Comparison of ENCODE assay signal across 8 cellular contexts in the genomic region with DNA sequence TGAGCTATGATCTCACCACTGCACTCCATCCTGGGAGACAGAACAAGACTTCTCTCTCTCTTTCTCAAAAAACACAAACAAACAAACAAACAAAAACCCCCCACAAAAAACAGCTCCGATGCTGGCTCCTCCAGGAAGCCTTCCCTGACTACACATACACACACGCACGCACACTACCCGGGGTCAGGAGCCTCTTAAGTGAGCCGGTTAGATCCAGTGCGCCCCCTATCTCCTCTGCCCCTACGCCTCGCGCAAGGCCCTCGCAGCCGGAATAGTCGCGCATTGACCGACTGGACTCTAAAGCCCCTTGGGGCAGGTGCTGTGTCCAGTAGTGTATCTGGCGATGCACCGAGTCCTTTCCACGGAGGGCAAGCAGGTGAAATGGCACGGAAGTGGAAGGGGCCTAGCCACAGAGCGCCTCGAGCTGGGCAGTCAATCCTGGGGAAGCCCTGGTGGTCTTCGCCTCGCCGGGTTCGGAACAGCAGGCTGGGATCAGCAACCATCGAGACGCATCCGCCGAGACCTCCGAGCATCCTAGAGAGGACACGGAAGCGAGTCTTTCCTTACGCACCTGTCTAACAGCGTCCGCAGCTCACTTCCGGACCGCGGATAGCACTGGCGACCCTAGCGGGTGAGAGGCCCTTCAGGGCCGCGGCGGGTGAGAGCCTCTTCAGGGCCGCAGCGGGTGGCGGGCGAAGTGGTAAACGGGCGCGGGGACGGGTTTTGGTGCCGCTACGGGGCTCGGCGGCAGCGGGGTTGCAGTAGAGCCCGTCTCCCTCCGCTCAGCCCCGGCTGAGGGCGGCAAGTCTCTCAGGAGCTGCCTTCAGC. TPM values are rescaled to one million over a fixed set of nuclear protein-coding genes. Genes with fewer than 3 reads are reported as not detected.
A peak's percentile ranks its signal among the peaks of the same experiment; 100 is the strongest.
DNase-seq lines count a peak whose midpoint lies in the region; ATAC-seq and TF ChIP-seq lines count a peak whose summit lies in the region.

A gene (plus strand): TSS at position 588 of the 828 bp plus-strand sequence. CDS start 2,661 bp downstream, outside the sequence.

- H3K27me3 ChIP-seq in GM06990 (replicated peaks; ENCODE audit: control insufficient read depth, insufficient read depth, low read length): no peaks in the 10 kb centered on the region
- no peaks in the 10 kb centered on the region for H3K27me3 ChIP-seq in SK-N-SH (ENCODE audit: insufficient read depth)
- H3K27me3 ChIP-seq in osteoblast (ENCODE audit: insufficient read depth, low read length): no peaks in the 10 kb centered on the region
- H3K27me3 ChIP-seq in thoracic aorta (replicated peaks; ENCODE audit: insufficient read depth): no peaks in the 10 kb centered on the region

- H4K20me1 ChIP-seq in SK-N-SH (ENCODE audit: insufficient read depth) (no peaks in the 10 kb centered on the region), osteoblast (ENCODE audit: insufficient read depth, low read length) (peaks cover 5% of the 10 kb centered on the region)

- H3K4me3 ChIP-seq in GM06990 (replicated peaks; ENCODE audit: low read depth, low read length) (peak within 1 kb of the TSS; percentile 96), SK-N-SH (ENCODE audit: low read depth in 2 of 2, low read length in 1 of 2) (peak within 1 kb of the TSS; percentile 84 to 98), osteoblast (ENCODE audit: insufficient read depth, low read length) (peak within 1 kb of the TSS; percentile 79), thoracic aorta (peak within 1 kb of the TSS; percentile 95)

- POLR2A ChIA-PET in HEK293T (lab: Yijun Ruan, JAX) (interaction anchor here (0.5 to 3.8 kb wide), 23 partner anchors 10 to 831 kb away, joined by 3 to 31 read pairs (median 4); a partner anchor contains a TSS), SK-N-SH (lab: Yijun Ruan, JAX) (interaction anchor here (0.5 to 3.0 kb wide), 13 partner anchors 12 to 1223 kb away, joined by 3 to 18 read pairs (median 6); a partner anchor contains a TSS)

- peak; percentile 62 for TF ChIP-seq RAD21 in SK-N-SH (IDR thresholded peaks at IDR 0.05; ENCODE audit: low read length)

- H3K4me3 Mint-ChIP-seq in activated naive CD4-positive, alpha-beta T cell treated with anti-CD3 and anti-CD28 coated beads, Interleukin-2, amount 50 U/mL, for 24 hours: peak within 1 kb of the TSS; percentile 95
- H3K4me3 Mint-ChIP-seq in glutamatergic neuron (ENCODE audit: unreplicated experiment): peak within 1 kb of the TSS; percentile 93

- peak within 1 kb of the TSS; percentile 94 for H3K27ac Mint-ChIP-seq in activated naive CD4-positive, alpha-beta T cell treated with anti-CD3 and anti-CD28 coated beads, Interleukin-2, amount 50 U/mL, for 24 hours
- peak within 1 kb of the TSS; percentile 97 for H3K27ac Mint-ChIP-seq in glutamatergic neuron (ENCODE audit: unreplicated experiment)

- TF ChIP-seq CTCF in GM06990 (IDR thresholded peaks at IDR 0.05; ENCODE audit: insufficient read depth, low read length, poor library complexity, severe bottlenecking) (peak; percentile 76), SK-N-SH (IDR thresholded peaks at IDR 0.05) (peak; percentile 68), glutamatergic neuron (IDR thresholded peaks at IDR 0.05; ENCODE audit: partially characterized antibody, unreplicated experiment) (peak; percentile 47), osteoblast (IDR thresholded peaks at IDR 0.05; ENCODE audit: extremely low read depth, low read depth, low read length) (peak; percentile 34), thoracic aorta (IDR thresholded peaks at IDR 0.05) (no peak)

- H3K27ac ChIP-seq in SK-N-SH (ENCODE audit: low read depth in 2 of 2, low read length in 1 of 2) (peak within 1 kb of the TSS; percentile 62 to 91), osteoblast (ENCODE audit: low read depth, low read length) (peak within 1 kb of the TSS; percentile 83), thoracic aorta (peak within 1 kb of the TSS; percentile 66 to 78)

- CTCF ChIA-PET in HEK293T (lab: Yijun Ruan, JAX) (interaction anchor here (1.0 to 1.5 kb wide), 3 partner anchors 15 to 91 kb away, joined by 3 to 5 read pairs (median 3); no protein-coding TSS in a partner anchor), SK-N-SH (lab: Yijun Ruan, JAX) (interaction anchor here (0.6 to 3.3 kb wide), 27 partner anchors 10 to 377 kb away, joined by 3 to 28 read pairs (median 4); a partner anchor contains a TSS)

- peak; percentile 79 for ATAC-seq in thoracic aorta (ENCODE audit: insufficient number of reproducible peaks, low FRiP score, low read depth)

- H3K4me1 ChIP-seq in SK-N-SH (ENCODE audit: control insufficient read depth in 1 of 2, insufficient read depth in 2 of 2, low read depth in 1 of 2, low read length in 1 of 2) (peaks cover 7 to 8% of the 10 kb centered on the region in 2 experiments; a peak in 3 of 4 replicates), osteoblast (ENCODE audit: insufficient read depth, low read length) (peaks cover 10% of the 10 kb centered on the region), thoracic aorta (ENCODE audit: control insufficient read depth in 1 of 2, low read depth in 2 of 2) (peaks cover 7 to 17% of the 10 kb centered on the region in 2 donors)

- H3F3A ChIP-seq in SK-N-SH (replicated peaks; ENCODE audit: insufficient read depth): peaks cover 27% of the 10 kb centered on the region

- H3K36me3 ChIP-seq in GM06990 (ENCODE audit: control insufficient read depth, insufficient read depth, low read length) (peaks cover 12% of the 10 kb centered on the region), SK-N-SH (replicated peaks in 1 of 2; ENCODE audit: control insufficient read depth in 1 of 2, insufficient read depth in 2 of 2, low read length in 1 of 2) (peaks cover 30 to 33% of the 10 kb centered on the region in 2 experiments), osteoblast (ENCODE audit: insufficient read depth, low read length) (peaks cover 26% of the 10 kb centered on the region), thoracic aorta (peaks cover 22% of the 10 kb centered on the region)

- no peaks in the 10 kb centered on the region for H3K9me2 ChIP-seq in SK-N-SH

- DNase-seq in GM06990 (ENCODE audit: extremely low read depth, insufficient read length): peak; percentile 90
- peak; percentile 96 for DNase-seq in HEK293T (ENCODE audit: extremely low spot score)
- DNase-seq in NAMALWA (ENCODE audit: low spot score): peak; percentile 95
- DNase-seq in SK-N-SH: peak; percentile 97
- DNase-seq in glutamatergic neuron: peak; percentile 93
- peak; percentile 96 for DNase-seq in osteoblast (ENCODE audit: insufficient read length, low spot score, missing footprints)
- DNase-seq in thoracic aorta (ENCODE audit: low spot score): peak; percentile 48

- WGBS in SK-N-SH (ENCODE audit: low lambda C conversion rate): 2% methylated on average over 48 of the region's 59 CpGs

- no peaks in the 10 kb centered on the region for H3K9me3 Mint-ChIP-seq in activated naive CD4-positive, alpha-beta T cell treated with anti-CD3 and anti-CD28 coated beads, Interleukin-2, amount 50 U/mL, for 24 hours
- peaks cover 2% of the 10 kb centered on the region for H3K9me3 Mint-ChIP-seq in glutamatergic neuron (ENCODE audit: unreplicated experiment)

- H3K4me1 Mint-ChIP-seq in activated naive CD4-positive, alpha-beta T cell treated with anti-CD3 and anti-CD28 coated beads, Interleukin-2, amount 50 U/mL, for 24 hours: peaks cover 58% of the 10 kb centered on the region
- no peaks in the 10 kb centered on the region for H3K4me1 Mint-ChIP-seq in glutamatergic neuron (ENCODE audit: low read depth, unreplicated experiment)

- H3K4me2 ChIP-seq in SK-N-SH (peak within 1 kb of the TSS; percentile 85), osteoblast (ENCODE audit: insufficient read depth, low read length) (peak within 1 kb of the TSS; percentile 88)

- H2AFZ ChIP-seq in SK-N-SH (ENCODE audit: low read depth): peak within 1 kb of the TSS; percentile 99
- peak within 1 kb of the TSS; percentile 100 for H2AFZ ChIP-seq in osteoblast (ENCODE audit: low read length)

- no peaks in the 10 kb centered on the region for H3K27me3 Mint-ChIP-seq in activated naive CD4-positive, alpha-beta T cell treated with anti-CD3 and anti-CD28 coated beads, Interleukin-2, amount 50 U/mL, for 24 hours
- peaks cover 8% of the 10 kb centered on the region for H3K27me3 Mint-ChIP-seq in glutamatergic neuron (ENCODE audit: unreplicated experiment)

- no peak for TF ChIP-seq EP300 in SK-N-SH (IDR thresholded peaks at IDR 0.05; ENCODE audit: borderline replicate concordance in 1 of 2, low read depth in 1 of 2, low read length in 1 of 2)

- peaks cover 36% of the 10 kb centered on the region for H3K79me2 ChIP-seq in SK-N-SH (ENCODE audit: insufficient read depth)
- peaks cover 31% of the 10 kb centered on the region for H3K79me2 ChIP-seq in osteoblast (ENCODE audit: insufficient read depth, low read length)

- peak within 1 kb of the TSS; percentile 91 for H3K9ac ChIP-seq in SK-N-SH

- peaks cover 15% of the 10 kb centered on the region for H3K36me3 Mint-ChIP-seq in activated naive CD4-positive, alpha-beta T cell treated with anti-CD3 and anti-CD28 coated beads, Interleukin-2, amount 50 U/mL, for 24 hours
- no peaks in the 10 kb centered on the region for H3K36me3 Mint-ChIP-seq in glutamatergic neuron (ENCODE audit: unreplicated experiment)

- H3K9me3 ChIP-seq in SK-N-SH (no peaks in the 10 kb centered on the region), osteoblast (ENCODE audit: low read depth, low read length) (no peaks in the 10 kb centered on the region), thoracic aorta (no peaks in the 10 kb centered on the region)

TF ChIP-seq in HEK293T, 16 proteins besides CTCF, POLR2A, EP300 and RAD21 (continues in another document):
- TF ChIP-seq FOXM1 (IDR thresholded peaks at IDR 0.05; ENCODE audit: borderline replicate concordance) (no peak), NFRKB (IDR thresholded peaks at IDR 0.05) (no peak), ELF4 (IDR thresholded peaks at IDR 0.05) (no peak; the same call in none of the 2 replicates), ZNF384 (IDR thresholded peaks at IDR 0.05) (no peak)

TF ChIP-seq in SK-N-SH, 30 proteins besides CTCF, POLR2A, EP300 and RAD21 (continues in another document):
- peak; percentile 98 for TF ChIP-seq TAF1 (IDR thresholded peaks at IDR 0.05; ENCODE audit: borderline replicate concordance, low read depth, low read length)
- TF ChIP-seq MEF2A (IDR thresholded peaks at IDR 0.05; ENCODE audit: borderline replicate concordance, low read depth): no peak

RNA-seq across cellular contexts. Expression of the gene that starts here (rescaled TPM):
- polyA plus RNA-seq in SK-N-SH (2012; rRNA removed): 14.9 and 18.7 TPM in 2 replicates
- polyA plus RNA-seq in SK-N-SH (2012; cell fraction: cytosol; rRNA removed): 9.7 and 12.7 TPM in 2 replicates
- 34.4 and 35.6 TPM in 2 replicates for polyA plus RNA-seq in SK-N-SH (2012; cell fraction: nucleus; rRNA removed)
- total RNA-seq in glutamatergic neuron (ENCODE audit: unreplicated experiment) (26.6 TPM), osteoblast (11.9 and 12.7 TPM in 2 replicates), thoracic aorta (10 to 100 TPM; 13.4 to 21.7 TPM)

Comparison
In these comparisons a context has a peak if more than half of its experiments do, and no peak if none do; other contexts are left out.
1. Peak in every context shown above with its lines: DNase-seq, ATAC-seq, H3K4me3 ChIP-seq and H3K27ac ChIP-seq.